ENCODE assay signal across 1 cellular context in genomic region chr9:72557549-72557948, GRCh38.
TF ChIP-seq lines count a peak whose summit lies in the region.

No MANE protein-coding gene starts in this region.

TF ChIP-seq in K562, 482 proteins besides CTCF, POLR2A, EP300 and RAD21 (continued from another document and continues in another):
- no peak for TF ChIP-seq REST (CRISPR knock-in tag; IDR thresholded peaks at IDR 0.05; ENCODE audit: low read depth)
- no peak for TF ChIP-seq GTF3C2 (IDR thresholded peaks at IDR 0.05; ENCODE audit: borderline replicate concordance, extremely low read depth, insufficient read length)
- TF ChIP-seq TOE1 (IDR thresholded peaks at IDR 0.05; ENCODE audit: borderline replicate concordance) = peak; percentile 90; the same call in 1 of the 2 replicates
- TF ChIP-seq TOE1 (CRISPR knock-in tag; IDR thresholded peaks at IDR 0.05; ENCODE audit: borderline replicate concordance, low read depth) = no peak
- TF ChIP-seq THAP7 (CRISPR knock-in tag; IDR thresholded peaks at IDR 0.05) = no peak
- no peak for TF ChIP-seq TRIM28 (IDR thresholded peaks at IDR 0.05)
- TF ChIP-seq MAFK (IDR thresholded peaks at IDR 0.05; ENCODE audit: low read length) = peak; percentile 71
- no peak for TF ChIP-seq FOXA1 (IDR thresholded peaks at IDR 0.05; ENCODE audit: borderline replicate concordance)
- no peak for TF ChIP-seq BCOR (IDR thresholded peaks at IDR 0.05)
- no peak for TF ChIP-seq ZNF354B (CRISPR knock-in tag; IDR thresholded peaks at IDR 0.05)
- TF ChIP-seq FOXP1 (CRISPR knock-in tag; IDR thresholded peaks at IDR 0.05) = no peak
- no peak for TF ChIP-seq KAT2B (IDR thresholded peaks at IDR 0.05; ENCODE audit: low read depth, low read length)
- TF ChIP-seq ZNF785 (CRISPR knock-in tag; IDR thresholded peaks at IDR 0.05) = no peak
- 0 out of 2 replicates have a peak, but pooled peaks have one; percentile 12 for TF ChIP-seq EP400 (IDR thresholded peaks at IDR 0.05)
- TF ChIP-seq YY1 (IDR thresholded peaks at IDR 0.05; ENCODE audit: borderline replicate concordance in 1 of 3, control insufficient read depth in 1 of 3, extremely low read depth in 1 of 3, insufficient read depth in 3 of 3, insufficient read length in 1 of 3, insufficient replicate concordance in 2 of 3, low read depth in 1 of 3, low read length in 2 of 3) = no peak
- no peak for TF ChIP-seq CBX1 (IDR thresholded peaks at IDR 0.05; ENCODE audit: low read depth)
- TF ChIP-seq CAMTA2 (CRISPR knock-in tag; conservative IDR thresholded peaks at IDR 0.05) = no peak
- TF ChIP-seq MYBL2 (IDR thresholded peaks at IDR 0.05; ENCODE audit: low read depth) = no peak
- no peak for TF ChIP-seq MYBL2 (CRISPR knock-in tag; IDR thresholded peaks at IDR 0.05; ENCODE audit: borderline replicate concordance)
- no peak for TF ChIP-seq CHD2 (IDR thresholded peaks at IDR 0.05; ENCODE audit: low read depth, low read length)
- no peak for TF ChIP-seq NR2F6 (CRISPR knock-in tag; IDR thresholded peaks at IDR 0.05)
- TF ChIP-seq TFAM (CRISPR knock-in tag; conservative IDR thresholded peaks at IDR 0.05) = no peak
- peak; percentile 68; the same call in 1 of the 2 replicates for TF ChIP-seq JUN (IDR thresholded peaks at IDR 0.05; ENCODE audit: borderline replicate concordance, low read depth, low read length)
- TF ChIP-seq JUN (CRISPR knock-in tag; IDR thresholded peaks at IDR 0.05; ENCODE audit: borderline replicate concordance) = no peak
- TF ChIP-seq HDAC6 (IDR thresholded peaks at IDR 0.05; ENCODE audit: low read depth, low read length) = no peak
- peak; percentile 70 for TF ChIP-seq TFE3 (CRISPR knock-in tag; IDR thresholded peaks at IDR 0.05)
- TF ChIP-seq GTF2E2 (tag; IDR thresholded peaks at IDR 0.05) = no peak
- TF ChIP-seq MECOM (CRISPR knock-in tag; IDR thresholded peaks at IDR 0.05) = no peak
- TF ChIP-seq CREB3 (tag; conservative IDR thresholded peaks at IDR 0.05; ENCODE audit: low read depth) = no peak
- TF ChIP-seq NEUROD1 (IDR thresholded peaks at IDR 0.05; ENCODE audit: borderline replicate concordance, low read depth, low read length, partially characterized antibody) = peak; percentile 42
- no peak for TF ChIP-seq ZNF197 (CRISPR knock-in tag; IDR thresholded peaks at IDR 0.05; ENCODE audit: low read depth)
- no peak for TF ChIP-seq KAT7 (CRISPR knock-in tag; IDR thresholded peaks at IDR 0.05; ENCODE audit: borderline replicate concordance)
- TF ChIP-seq OTX1 (CRISPR knock-in tag; IDR thresholded peaks at IDR 0.05) = no peak
- TF ChIP-seq ZNF280A (IDR thresholded peaks at IDR 0.05; ENCODE audit: low read depth, partially characterized antibody) = no peak
- no peak for TF ChIP-seq HES1 (IDR thresholded peaks at IDR 0.05; ENCODE audit: low read depth)
- no peak for TF ChIP-seq ARID4B (CRISPR knock-in tag; IDR thresholded peaks at IDR 0.05)
- no peak for TF ChIP-seq GATAD2B (IDR thresholded peaks at IDR 0.05; ENCODE audit: borderline replicate concordance)
